1 cellular context compared by ENCODE assay signal in genomic region chr13:19766637-19767036, GRCh38.
TF ChIP-seq lines count a peak whose summit lies in the region.

No MANE protein-coding gene starts in this region.

TF ChIP-seq in H1, 55 proteins besides CTCF, POLR2A, EP300 and RAD21:
- TF ChIP-seq ZNF274 (IDR thresholded peaks at IDR 0.05; ENCODE audit: borderline replicate concordance, extremely low read depth, low read length), result no peak
- no peak for TF ChIP-seq TAF1 (IDR thresholded peaks at IDR 0.05; ENCODE audit: low read depth, low read length)
- no peak for TF ChIP-seq SRF (IDR thresholded peaks at IDR 0.05; ENCODE audit: low read depth, low read length)
- no peak for TF ChIP-seq TCF12 (IDR thresholded peaks at IDR 0.05; ENCODE audit: low read depth, low read length)
- no peak for TF ChIP-seq SIRT6 (IDR thresholded peaks at IDR 0.05; ENCODE audit: low read length)
- no peak for TF ChIP-seq FOSL1 (IDR thresholded peaks at IDR 0.05; ENCODE audit: insufficient read depth, low read depth, low read length)
- TF ChIP-seq CREB1 (IDR thresholded peaks at IDR 0.05), result no peak
- no peak for TF ChIP-seq TBP (IDR thresholded peaks at IDR 0.05; ENCODE audit: low read depth, low read length)
- TF ChIP-seq BACH1 (IDR thresholded peaks at IDR 0.05; ENCODE audit: low read length), result no peak
- no peak for TF ChIP-seq GABPA (IDR thresholded peaks at IDR 0.05; ENCODE audit: borderline replicate concordance, insufficient read depth, low read length)
- TF ChIP-seq, protein P1, sequence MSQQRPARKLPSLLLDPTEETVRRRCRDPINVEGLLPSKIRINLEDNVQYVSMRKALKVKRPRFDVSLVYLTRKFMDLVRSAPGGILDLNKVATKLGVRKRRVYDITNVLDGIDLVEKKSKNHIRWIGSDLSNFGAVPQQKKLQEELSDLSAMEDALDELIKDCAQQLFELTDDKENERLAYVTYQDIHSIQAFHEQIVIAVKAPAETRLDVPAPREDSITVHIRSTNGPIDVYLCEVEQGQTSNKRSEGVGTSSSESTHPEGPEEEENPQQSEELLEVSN (IDR thresholded peaks at IDR 0.05), result no peak
- TF ChIP-seq GTF2F1 (IDR thresholded peaks at IDR 0.05; ENCODE audit: borderline replicate concordance, low read depth, low read length), result no peak
- no peak for TF ChIP-seq SIN3A (conservative IDR thresholded peaks at IDR 0.05 in 1 of 2, IDR thresholded peaks at IDR 0.05 in 1 of 2; ENCODE audit: low read depth in 1 of 2, low read length in 2 of 2)
- TF ChIP-seq POU5F1 (IDR thresholded peaks at IDR 0.05; ENCODE audit: low read depth, low read length), result no peak
- TF ChIP-seq NRF1 (IDR thresholded peaks at IDR 0.05; ENCODE audit: low read depth, low read length), result no peak
- TF ChIP-seq MAFK (IDR thresholded peaks at IDR 0.05; ENCODE audit: low read depth, low read length), result no peak
